Comparison of ENCODE assay signal across 8 cellular contexts in the genomic region with DNA sequence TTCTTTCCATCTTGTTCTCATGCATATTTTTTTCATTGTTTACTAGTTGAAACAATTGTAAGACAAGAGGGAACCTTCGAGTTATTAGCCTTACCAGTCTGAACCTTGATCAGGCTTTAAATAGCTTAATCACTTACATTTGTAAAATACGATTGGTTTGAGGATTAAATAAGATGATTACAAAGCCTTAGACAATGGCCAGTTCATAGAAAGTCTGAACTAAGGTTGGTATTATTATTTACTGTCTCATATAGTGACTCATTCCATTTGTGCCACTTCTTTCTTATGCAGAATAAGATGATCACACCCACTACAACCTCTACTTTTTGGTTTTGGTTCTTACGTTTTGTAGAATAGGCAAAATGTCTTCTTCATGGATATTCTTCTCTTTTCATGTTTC.
"Had no signal": no experiment of that assay in that cellular context is flagged by ENCODE, and none has a peak within 500 bp of the region (broad histone marks: within the 10 kb centered on the region; RNA-seq: fewer than 3 reads in every experiment).

No MANE protein-coding gene starts in this region.

- H3K4me3 Mint-ChIP-seq: GM23338, H9 had no signal

- H3K9me3 Mint-ChIP-seq: GM23338, H9 had no signal

- FAIRE-seq: H1, H54, HTR-8/SVneo, K562 had no signal

- ATAC-seq: GM23338, K562 had no signal

- H3K27ac Mint-ChIP-seq: GM23338, H9 had no signal

- DNase-seq: H9, HCEC 1CT, IMR-90 had no signal
